ENCODE assay signal across 17 cellular contexts in genomic region chr6:20440291-20440690, GRCh38. TPM values are rescaled to one million over a fixed set of nuclear protein-coding genes. Genes with fewer than 3 reads are reported as not detected.
DNase-seq lines count a peak whose midpoint lies in the region; ATAC-seq and TF ChIP-seq lines count a peak whose summit lies in the region.
"Had no signal": no experiment of that assay in that cellular context is flagged by ENCODE, and none has a peak within 500 bp of the region (broad histone marks: within the 10 kb centered on the region; RNA-seq: fewer than 3 reads in every experiment).

No MANE protein-coding gene starts in this region.

- no peak for TF ChIP-seq CTCF in VCaP (conservative IDR thresholded peaks at IDR 0.05)
- TF ChIP-seq CTCF in fibroblast of pulmonary artery (IDR thresholded peaks at IDR 0.05; ENCODE audit: low read length, missing control alignments), result no peak
- no peak for TF ChIP-seq CTCF in thoracic aorta (IDR thresholded peaks at IDR 0.05)
- no peak for TF ChIP-seq CTCF in HFFc6 (IDR thresholded peaks at IDR 0.05)

- H3K9me3 ChIP-seq in thoracic aorta, result no peaks in the 10 kb centered on the region

- no peaks in the 10 kb centered on the region for H3K27me3 Mint-ChIP-seq in HFFc6 (ENCODE audit: insufficient read depth)
- no peaks in the 10 kb centered on the region for H3K27me3 Mint-ChIP-seq in activated CD4-positive, alpha-beta T cell treated with anti-CD3 and anti-CD28 coated beads, Interleukin-2, amount 10 ng/mL, durations not matched to agents 24 days and 14 days
- H3K27me3 Mint-ChIP-seq in naive thymus-derived CD8-positive, alpha-beta T cell, result no peaks in the 10 kb centered on the region

- H3K27ac ChIP-seq in ACC112 (ENCODE audit: low read depth, low read length) (peak overlapping the region; percentile 9; the same call in 1 of the 2 replicates), VCaP (peak overlapping the region; percentile 67; the same call in 1 of the 2 replicates), thoracic aorta (peak overlapping the region; percentile 57 to 59)
- H3K27ac ChIP-seq: BLaER1 treated with 17β-estradiol and CSF1 and Interleukin-3, amounts not matched to agents 10 nM and 100 nM; RWPE1 had no signal

- POLR2A ChIA-PET in naive thymus-derived CD8-positive, alpha-beta T cell (lab: Charles Lee), result no interaction called here

- H3K4me3 Mint-ChIP-seq in HFFc6, result no peak overlapping the region
- H3K4me3 Mint-ChIP-seq in activated CD4-positive, alpha-beta T cell treated with anti-CD3 and anti-CD28 coated beads, Interleukin-2, amount 10 ng/mL, durations not matched to agents 24 days and 14 days, result no peak overlapping the region
- no peak overlapping the region for H3K4me3 Mint-ChIP-seq in naive thymus-derived CD8-positive, alpha-beta T cell

- no peaks in the 10 kb centered on the region for H3K27me3 ChIP-seq in ACC112 (ENCODE audit: insufficient read depth, low read length)
- no peaks in the 10 kb centered on the region for H3K27me3 ChIP-seq in thoracic aorta (replicated peaks; ENCODE audit: insufficient read depth)
- H3K27me3 ChIP-seq: BLaER1 treated with 17β-estradiol and CSF1 and Interleukin-3, amounts not matched to agents 10 nM and 100 nM had no signal

- H2AFZ ChIP-seq in ACC112 (ENCODE audit: low read length, unreplicated experiment), result no peak overlapping the region

- H3K4me1 ChIP-seq in ACC112 (ENCODE audit: control insufficient read depth, insufficient read depth, low read length, unreplicated experiment) (peaks cover 31% of the 10 kb centered on the region), thoracic aorta (ENCODE audit: control insufficient read depth in 1 of 2, low read depth in 2 of 2) (peaks cover 27 to 34% of the 10 kb centered on the region in 2 donors)

- H3K4me1 Mint-ChIP-seq in HFFc6 (ENCODE audit: low read depth), result peaks cover 39% of the 10 kb centered on the region
- peaks cover 15% of the 10 kb centered on the region for H3K4me1 Mint-ChIP-seq in activated CD4-positive, alpha-beta T cell treated with anti-CD3 and anti-CD28 coated beads, Interleukin-2, amount 10 ng/mL, durations not matched to agents 24 days and 14 days
- peaks cover 7 to 17% (median 14%) of the 10 kb centered on the region in 4 donors for H3K4me1 Mint-ChIP-seq in naive thymus-derived CD8-positive, alpha-beta T cell

- H3K36me3 ChIP-seq in ACC112 (ENCODE audit: insufficient read depth, low read length), result peaks cover 5% of the 10 kb centered on the region; the same call in 1 of the 2 replicates
- no peaks in the 10 kb centered on the region for H3K36me3 ChIP-seq in thoracic aorta

- ATAC-seq in thoracic aorta (ENCODE audit: insufficient number of reproducible peaks, low FRiP score, low read depth), result no peak
- ATAC-seq in naive thymus-derived CD8-positive, alpha-beta T cell, result no peak
- ATAC-seq: HepG2, PC-3 had no signal

- intact Hi-C loops in posterior vena cava (cut with DNase I), result no loop called here
- intact Hi-C loops in activated CD4-positive, alpha-beta T cell treated with anti-CD3 and anti-CD28 coated beads, Interleukin-2, amount 10 ng/mL, durations not matched to agents 24 days and 14 days (cut with micrococcal nuclease), result loop anchor here (5.0 kb wide), 1 partner anchor 38 kb away; the partner anchor contains the start of gene E2F3

- H3K9me3 Mint-ChIP-seq in HFFc6, result peaks cover 5% of the 10 kb centered on the region; the same call in 1 of the 2 replicates
- H3K9me3 Mint-ChIP-seq in activated CD4-positive, alpha-beta T cell treated with anti-CD3 and anti-CD28 coated beads, Interleukin-2, amount 10 ng/mL, durations not matched to agents 24 days and 14 days, result no peaks in the 10 kb centered on the region
- peaks cover 0 to 7% (median 2%) of the 10 kb centered on the region in 9 donors for H3K9me3 Mint-ChIP-seq in naive thymus-derived CD8-positive, alpha-beta T cell

- DNase-seq in fibroblast of pulmonary artery (ENCODE audit: low read depth), result peak; percentile 21
- no peak for DNase-seq in thoracic aorta (ENCODE audit: low spot score)
- no peak for DNase-seq in posterior vena cava (ENCODE audit: low spot score)
- no peak for DNase-seq in HFFc6
- DNase-seq in activated CD4-positive, alpha-beta T cell treated with anti-CD3 and anti-CD28 coated beads, Interleukin-2, amount 10 ng/mL, durations not matched to agents 24 days and 14 days, result no peak
- no peak for DNase-seq in naive thymus-derived CD8-positive, alpha-beta T cell
- DNase-seq: DMS 273 treated with DMSO at 0.1 percent for 48 hours, KG1, NCI-H1417 treated with DMSO at 0.1 percent for 48 hours, NCI-H1930, NCI-H82, PC-3 had no signal

- no peak overlapping the region for H3K27ac Mint-ChIP-seq in HFFc6
- H3K27ac Mint-ChIP-seq in activated CD4-positive, alpha-beta T cell treated with anti-CD3 and anti-CD28 coated beads, Interleukin-2, amount 10 ng/mL, durations not matched to agents 24 days and 14 days, result no peak overlapping the region
- no peak overlapping the region for H3K27ac Mint-ChIP-seq in naive thymus-derived CD8-positive, alpha-beta T cell

- H3K79me2 ChIP-seq in ACC112 (ENCODE audit: control insufficient read depth, insufficient read depth, low read length, unreplicated experiment), result peaks cover 69% of the 10 kb centered on the region

- H3K4me3 ChIP-seq in ACC112 (ENCODE audit: low read depth, low read length), result no peak overlapping the region
- no peak overlapping the region for H3K4me3 ChIP-seq in fibroblast of pulmonary artery (replicated peaks; ENCODE audit: low read depth, low read length)
- peak overlapping the region; percentile 0 for H3K4me3 ChIP-seq in thoracic aorta
- H3K4me3 ChIP-seq: BLaER1 treated with 17β-estradiol and CSF1 and Interleukin-3, amounts not matched to agents 10 nM and 100 nM had no signal

- H3K36me3 Mint-ChIP-seq in HFFc6 (ENCODE audit: low read depth), result peaks cover 49% of the 10 kb centered on the region
- peaks cover 46% of the 10 kb centered on the region for H3K36me3 Mint-ChIP-seq in activated CD4-positive, alpha-beta T cell treated with anti-CD3 and anti-CD28 coated beads, Interleukin-2, amount 10 ng/mL, durations not matched to agents 24 days and 14 days (ENCODE audit: low read depth)
- H3K36me3 Mint-ChIP-seq in naive thymus-derived CD8-positive, alpha-beta T cell, result peaks cover 14 to 50% (median 42%) of the 10 kb centered on the region in 3 donors

RNA-seq across cellular contexts. Expression of gene E2F3, which starts 38.6 kb away (rescaled TPM):
- total RNA-seq in thoracic aorta, result 10 to 100 TPM in 1 of 2 donors, 1 to 10 TPM in 1; 6.5 to 12.4 TPM
- total RNA-seq in posterior vena cava, result 1 to 10 TPM; 8.1 to 9.9 TPM
- total RNA-seq in HFFc6 (2021; fragmentation: NEBNext Ultra II Directional; extraction: Animal tissue kit (Norgen Biotek cat#: 25700)), result 10 to 100 TPM; 16.3 to 18.5 (median 17.3) TPM
- total RNA-seq in activated CD4-positive, alpha-beta T cell treated with anti-CD3 and anti-CD28 coated beads, Interleukin-2, amount 10 ng/mL, durations not matched to agents 24 days and 14 days, result 27.1 and 28.0 TPM in 2 replicates
- total RNA-seq in naive thymus-derived CD8-positive, alpha-beta T cell, result 10 to 100 TPM; 44.3 to 45.2 TPM
- 1 to 10 TPM; 4.9 to 8.0 (median 5.9) TPM for polyA plus RNA-seq in naive thymus-derived CD8-positive, alpha-beta T cell

Comparison
In these comparisons a context has a peak if more than half of its experiments do, and no peak if none do; other contexts are left out.
1. H3K27ac ChIP-seq: peak in every context shown above with its lines; median percentile 67 in VCaP; 58 in thoracic aorta; 9 in ACC112.